1 cellular context compared by ENCODE assay signal in the genomic region with DNA sequence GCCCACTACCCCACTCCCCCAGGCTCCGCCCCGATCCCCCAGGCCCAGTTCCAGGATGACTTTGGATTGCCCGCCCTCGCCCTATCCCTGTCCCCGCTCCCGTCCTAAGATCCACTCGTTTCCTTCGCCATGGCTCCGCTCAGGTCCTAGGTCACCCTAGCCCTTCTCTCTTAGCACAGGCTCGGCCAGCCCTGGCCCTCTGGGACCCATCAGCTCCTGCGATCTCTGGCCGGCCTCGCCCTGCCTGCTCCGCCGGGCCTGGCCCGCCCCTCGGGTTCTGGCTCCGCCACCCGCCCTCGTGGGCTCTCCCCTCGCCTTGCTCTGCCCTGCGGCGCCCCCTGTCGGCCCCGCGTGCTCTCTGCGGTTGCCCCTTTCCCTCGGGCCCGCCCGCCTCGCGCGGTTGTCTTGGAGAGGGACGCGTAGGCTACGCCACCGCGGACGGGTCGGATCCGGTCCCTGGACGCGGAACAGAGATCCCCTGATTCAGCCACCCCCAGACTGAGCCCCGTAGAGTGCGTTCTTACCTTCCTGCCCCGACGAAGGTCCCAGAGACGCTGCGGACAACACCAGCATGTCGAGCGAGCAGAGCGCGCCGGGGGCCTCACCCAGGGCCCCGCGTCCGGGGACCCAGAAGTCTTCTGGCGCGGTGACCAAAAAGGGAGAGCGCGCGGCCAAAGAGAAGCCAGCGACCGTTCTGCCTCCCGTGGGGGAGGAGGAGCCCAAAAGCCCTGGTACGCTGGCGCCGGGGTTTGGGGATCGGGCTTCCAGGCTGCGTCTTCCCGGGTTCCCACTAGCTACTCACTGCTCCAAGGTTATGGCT.
TF ChIP-seq lines count a peak whose summit lies in the region.

TSS of gene LRRC71 (plus strand) at position 400 of the 820 bp plus-strand sequence. CDS start at position 572, 172 bp downstream.

TF ChIP-seq in H1, 55 proteins besides CTCF, POLR2A, EP300 and RAD21:
- TF ChIP-seq, protein P1, sequence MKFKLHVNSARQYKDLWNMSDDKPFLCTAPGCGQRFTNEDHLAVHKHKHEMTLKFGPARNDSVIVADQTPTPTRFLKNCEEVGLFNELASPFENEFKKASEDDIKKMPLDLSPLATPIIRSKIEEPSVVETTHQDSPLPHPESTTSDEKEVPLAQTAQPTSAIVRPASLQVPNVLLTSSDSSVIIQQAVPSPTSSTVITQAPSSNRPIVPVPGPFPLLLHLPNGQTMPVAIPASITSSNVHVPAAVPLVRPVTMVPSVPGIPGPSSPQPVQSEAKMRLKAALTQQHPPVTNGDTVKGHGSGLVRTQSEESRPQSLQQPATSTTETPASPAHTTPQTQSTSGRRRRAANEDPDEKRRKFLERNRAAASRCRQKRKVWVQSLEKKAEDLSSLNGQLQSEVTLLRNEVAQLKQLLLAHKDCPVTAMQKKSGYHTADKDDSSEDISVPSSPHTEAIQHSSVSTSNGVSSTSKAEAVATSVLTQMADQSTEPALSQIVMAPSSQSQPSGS (IDR thresholded peaks at IDR 0.05; ENCODE audit: low read length), result no peak
- TF ChIP-seq BCL11A (IDR thresholded peaks at IDR 0.05; ENCODE audit: low read depth in 2 of 2, low read length in 2 of 2) (no peak), KDM4A (IDR thresholded peaks at IDR 0.05; ENCODE audit: low read depth, low read length, severe bottlenecking) (peak; percentile 65), SIRT6 (IDR thresholded peaks at IDR 0.05; ENCODE audit: low read length) (no peak), PHF8 (conservative IDR thresholded peaks at IDR 0.05; ENCODE audit: low read depth, low read length) (no peak), EGR1 (IDR thresholded peaks at IDR 0.05; ENCODE audit: borderline replicate concordance, low read depth, low read length) (peak; percentile 32; the same call in 1 of the 2 replicates), USF2 (IDR thresholded peaks at IDR 0.05; ENCODE audit: low read length) (no peak), CHD2 (IDR thresholded peaks at IDR 0.05; ENCODE audit: low read length) (no peak), SUZ12 (IDR thresholded peaks at IDR 0.05; ENCODE audit: low read length) (peak; percentile 94), CHD1 (IDR thresholded peaks at IDR 0.05; ENCODE audit: low read depth, low read length) (no peak), JUND (IDR thresholded peaks at IDR 0.05; ENCODE audit: low read length) (no peak), SP1 (IDR thresholded peaks at IDR 0.05; ENCODE audit: low read depth, low read length) (no peak), CREB1 (IDR thresholded peaks at IDR 0.05) (peak; percentile 64), TBP (IDR thresholded peaks at IDR 0.05; ENCODE audit: low read depth, low read length) (no peak), HDAC2 (IDR thresholded peaks at IDR 0.05; ENCODE audit: borderline replicate concordance in 1 of 2, low read depth in 2 of 2, low read length in 2 of 2) (peak; percentile 83 to 93; a peak in 3 of 4 replicates), CBX8 (IDR thresholded peaks at IDR 0.05; ENCODE audit: borderline replicate concordance, low read depth, low read length) (no peak), RNF2 (IDR thresholded peaks at IDR 0.05; ENCODE audit: borderline replicate concordance, low read depth, low read length, missing control alignments, poor library complexity, severe bottlenecking) (peak; percentile 70), KDM1A (IDR thresholded peaks at IDR 0.05; ENCODE audit: borderline replicate concordance, low read length) (peak; percentile 14; the same call in 1 of the 2 replicates), EZH2 (IDR thresholded peaks at IDR 0.05; ENCODE audit: low read depth, low read length, severe bottlenecking) (peak; percentile 91), CTBP2 (IDR thresholded peaks at IDR 0.05; ENCODE audit: borderline replicate concordance, insufficient read depth, insufficient read length, low read length) (peak; percentile 62), POU5F1 (IDR thresholded peaks at IDR 0.05; ENCODE audit: low read depth, low read length) (no peak), HDAC6 (IDR thresholded peaks at IDR 0.05; ENCODE audit: low read depth, low read length) (no peak), TEAD4 (IDR thresholded peaks at IDR 0.05; ENCODE audit: low read depth, low read length) (peak; percentile 32; the same call in 1 of the 2 replicates), GTF2F1 (IDR thresholded peaks at IDR 0.05; ENCODE audit: borderline replicate concordance, low read depth, low read length) (no peak), BACH1 (IDR thresholded peaks at IDR 0.05; ENCODE audit: low read length) (peak; percentile 92), YY1 (IDR thresholded peaks at IDR 0.05; ENCODE audit: low read depth, low read length) (0 out of 2 replicates have a peak, but pooled peaks have one; percentile 8), ATF3 (IDR thresholded peaks at IDR 0.05; ENCODE audit: insufficient read depth, low read depth, low read length) (no peak), RFX5 (IDR thresholded peaks at IDR 0.05; ENCODE audit: borderline replicate concordance, low read depth, low read length) (no peak), SIN3A (conservative IDR thresholded peaks at IDR 0.05 in 1 of 2, IDR thresholded peaks at IDR 0.05 in 1 of 2; ENCODE audit: low read depth in 1 of 2, low read length in 2 of 2) (0 out of 4 replicates have a peak, but pooled peaks have one; percentile 44 to 58), POLR2AphosphoS5 (IDR thresholded peaks at IDR 0.05; ENCODE audit: low read depth, low read length) (no peak), SP4 (IDR thresholded peaks at IDR 0.05; ENCODE audit: low read length) (no peak), SAP30 (IDR thresholded peaks at IDR 0.05; ENCODE audit: insufficient read depth, insufficient replicate concordance, low read length) (no peak), FOSL1 (IDR thresholded peaks at IDR 0.05; ENCODE audit: insufficient read depth, low read depth, low read length) (no peak; the same call in 1 of the 2 replicates), SP2 (IDR thresholded peaks at IDR 0.05; ENCODE audit: low read length) (no peak), GABPA (IDR thresholded peaks at IDR 0.05; ENCODE audit: borderline replicate concordance, insufficient read depth, low read length) (no peak), E2F6 (IDR thresholded peaks at IDR 0.05) (peak; percentile 58; the same call in 1 of the 2 replicates), KDM5A (IDR thresholded peaks at IDR 0.05; ENCODE audit: low read length) (no peak), MAX (IDR thresholded peaks at IDR 0.05) (peak; percentile 85)
- TF ChIP-seq, protein P2, sequence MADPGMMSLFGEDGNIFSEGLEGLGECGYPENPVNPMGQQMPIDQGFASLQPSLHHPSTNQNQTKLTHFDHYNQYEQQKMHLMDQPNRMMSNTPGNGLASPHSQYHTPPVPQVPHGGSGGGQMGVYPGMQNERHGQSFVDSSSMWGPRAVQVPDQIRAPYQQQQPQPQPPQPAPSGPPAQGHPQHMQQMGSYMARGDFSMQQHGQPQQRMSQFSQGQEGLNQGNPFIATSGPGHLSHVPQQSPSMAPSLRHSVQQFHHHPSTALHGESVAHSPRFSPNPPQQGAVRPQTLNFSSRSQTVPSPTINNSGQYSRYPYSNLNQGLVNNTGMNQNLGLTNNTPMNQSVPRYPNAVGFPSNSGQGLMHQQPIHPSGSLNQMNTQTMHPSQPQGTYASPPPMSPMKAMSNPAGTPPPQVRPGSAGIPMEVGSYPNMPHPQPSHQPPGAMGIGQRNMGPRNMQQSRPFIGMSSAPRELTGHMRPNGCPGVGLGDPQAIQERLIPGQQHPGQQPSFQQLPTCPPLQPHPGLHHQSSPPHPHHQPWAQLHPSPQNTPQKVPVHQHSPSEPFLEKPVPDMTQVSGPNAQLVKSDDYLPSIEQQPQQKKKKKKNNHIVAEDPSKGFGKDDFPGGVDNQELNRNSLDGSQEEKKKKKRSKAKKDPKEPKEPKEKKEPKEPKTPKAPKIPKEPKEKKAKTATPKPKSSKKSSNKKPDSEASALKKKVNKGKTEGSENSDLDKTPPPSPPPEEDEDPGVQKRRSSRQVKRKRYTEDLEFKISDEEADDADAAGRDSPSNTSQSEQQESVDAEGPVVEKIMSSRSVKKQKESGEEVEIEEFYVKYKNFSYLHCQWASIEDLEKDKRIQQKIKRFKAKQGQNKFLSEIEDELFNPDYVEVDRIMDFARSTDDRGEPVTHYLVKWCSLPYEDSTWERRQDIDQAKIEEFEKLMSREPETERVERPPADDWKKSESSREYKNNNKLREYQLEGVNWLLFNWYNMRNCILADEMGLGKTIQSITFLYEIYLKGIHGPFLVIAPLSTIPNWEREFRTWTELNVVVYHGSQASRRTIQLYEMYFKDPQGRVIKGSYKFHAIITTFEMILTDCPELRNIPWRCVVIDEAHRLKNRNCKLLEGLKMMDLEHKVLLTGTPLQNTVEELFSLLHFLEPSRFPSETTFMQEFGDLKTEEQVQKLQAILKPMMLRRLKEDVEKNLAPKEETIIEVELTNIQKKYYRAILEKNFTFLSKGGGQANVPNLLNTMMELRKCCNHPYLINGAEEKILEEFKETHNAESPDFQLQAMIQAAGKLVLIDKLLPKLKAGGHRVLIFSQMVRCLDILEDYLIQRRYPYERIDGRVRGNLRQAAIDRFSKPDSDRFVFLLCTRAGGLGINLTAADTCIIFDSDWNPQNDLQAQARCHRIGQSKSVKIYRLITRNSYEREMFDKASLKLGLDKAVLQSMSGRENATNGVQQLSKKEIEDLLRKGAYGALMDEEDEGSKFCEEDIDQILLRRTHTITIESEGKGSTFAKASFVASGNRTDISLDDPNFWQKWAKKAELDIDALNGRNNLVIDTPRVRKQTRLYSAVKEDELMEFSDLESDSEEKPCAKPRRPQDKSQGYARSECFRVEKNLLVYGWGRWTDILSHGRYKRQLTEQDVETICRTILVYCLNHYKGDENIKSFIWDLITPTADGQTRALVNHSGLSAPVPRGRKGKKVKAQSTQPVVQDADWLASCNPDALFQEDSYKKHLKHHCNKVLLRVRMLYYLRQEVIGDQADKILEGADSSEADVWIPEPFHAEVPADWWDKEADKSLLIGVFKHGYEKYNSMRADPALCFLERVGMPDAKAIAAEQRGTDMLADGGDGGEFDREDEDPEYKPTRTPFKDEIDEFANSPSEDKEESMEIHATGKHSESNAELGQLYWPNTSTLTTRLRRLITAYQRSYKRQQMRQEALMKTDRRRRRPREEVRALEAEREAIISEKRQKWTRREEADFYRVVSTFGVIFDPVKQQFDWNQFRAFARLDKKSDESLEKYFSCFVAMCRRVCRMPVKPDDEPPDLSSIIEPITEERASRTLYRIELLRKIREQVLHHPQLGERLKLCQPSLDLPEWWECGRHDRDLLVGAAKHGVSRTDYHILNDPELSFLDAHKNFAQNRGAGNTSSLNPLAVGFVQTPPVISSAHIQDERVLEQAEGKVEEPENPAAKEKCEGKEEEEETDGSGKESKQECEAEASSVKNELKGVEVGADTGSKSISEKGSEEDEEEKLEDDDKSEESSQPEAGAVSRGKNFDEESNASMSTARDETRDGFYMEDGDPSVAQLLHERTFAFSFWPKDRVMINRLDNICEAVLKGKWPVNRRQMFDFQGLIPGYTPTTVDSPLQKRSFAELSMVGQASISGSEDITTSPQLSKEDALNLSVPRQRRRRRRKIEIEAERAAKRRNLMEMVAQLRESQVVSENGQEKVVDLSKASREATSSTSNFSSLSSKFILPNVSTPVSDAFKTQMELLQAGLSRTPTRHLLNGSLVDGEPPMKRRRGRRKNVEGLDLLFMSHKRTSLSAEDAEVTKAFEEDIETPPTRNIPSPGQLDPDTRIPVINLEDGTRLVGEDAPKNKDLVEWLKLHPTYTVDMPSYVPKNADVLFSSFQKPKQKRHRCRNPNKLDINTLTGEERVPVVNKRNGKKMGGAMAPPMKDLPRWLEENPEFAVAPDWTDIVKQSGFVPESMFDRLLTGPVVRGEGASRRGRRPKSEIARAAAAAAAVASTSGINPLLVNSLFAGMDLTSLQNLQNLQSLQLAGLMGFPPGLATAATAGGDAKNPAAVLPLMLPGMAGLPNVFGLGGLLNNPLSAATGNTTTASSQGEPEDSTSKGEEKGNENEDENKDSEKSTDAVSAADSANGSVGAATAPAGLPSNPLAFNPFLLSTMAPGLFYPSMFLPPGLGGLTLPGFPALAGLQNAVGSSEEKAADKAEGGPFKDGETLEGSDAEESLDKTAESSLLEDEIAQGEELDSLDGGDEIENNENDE (IDR thresholded peaks at IDR 0.05; ENCODE audit: insufficient replicate concordance, low read length), result no peak
